8 cellular contexts compared by ENCODE assay signal in genomic region chr11:12044799-12045198, GRCh38. TPM values are rescaled to one million over a fixed set of nuclear protein-coding genes. Genes with fewer than 3 reads are reported as not detected.
DNase-seq lines count a peak whose midpoint lies in the region; ATAC-seq, FAIRE-seq and TF ChIP-seq lines count a peak whose summit lies in the region.
"Had no signal": no experiment of that assay in that cellular context is flagged by ENCODE, and none has a peak within 500 bp of the region (broad histone marks: within the 10 kb centered on the region; RNA-seq: fewer than 3 reads in every experiment).

No MANE protein-coding gene starts in this region.

- FAIRE-seq in GM12878 (lab: Jason Lieb, UNC) (no peak), pancreas (lab: Jason Lieb, UNC) (no peak)

- DNase-seq in IMR-90 (no peak), GM12878 (ENCODE audit: low read depth, low spot score) (no peak), lower lobe of right lung (no peak), NCI-H1105 (lab: John Stamatoyannopoulos, UW) (no peak), pancreas (no peak)
- DNase-seq in activated CD8-positive, alpha-beta memory T cell treated with anti-CD3 and anti-CD28 coated beads, Interleukin-2, amount 50 U/mL, for 4 hours: no peak

- peak overlapping the region; percentile 81 for H2BK15ac ChIP-seq in IMR-90 (ENCODE audit: low read depth, low read length)

- H3K4me3 ChIP-seq in IMR-90 (ENCODE audit: insufficient read depth, low read depth, low read length): no peak overlapping the region
- no peak overlapping the region for H3K4me3 ChIP-seq in GM12878
- H3K4me3 ChIP-seq in lower lobe of right lung: no peak overlapping the region
- H3K4me3 ChIP-seq in thymus (ENCODE audit: low read length): no peak overlapping the region
- no peak overlapping the region for H3K4me3 ChIP-seq in pancreas

- no CpG with 5 or more reads among the region's 8 CpGs for WGBS in IMR-90 (ENCODE audit: extremely low coverage in 2 of 2, insufficient read length in 1 of 2), 2 experiments
- WGBS in GM12878 (ENCODE audit: insufficient coverage, insufficient replicate concordance, low lambda C conversion rate, missing lambda C conversion rate): 34% methylated on average over 8 of the region's 8 CpGs
- 92% methylated on average over 8 of the region's 8 CpGs for WGBS in thymus
- 68 to 72% methylated on average over 8 of the region's 8 CpGs for WGBS in pancreas, 2 donors

- peak overlapping the region; percentile 94 for H2BK20ac ChIP-seq in IMR-90 (ENCODE audit: low read depth, low read length)

- peak overlapping the region; percentile 34 for H4K5ac ChIP-seq in IMR-90 (ENCODE audit: low read depth, low read length)

- peak overlapping the region; percentile 89 for H2AFZ ChIP-seq in IMR-90 (replicated peaks; ENCODE audit: low read length, poor library complexity)
- H2AFZ ChIP-seq in GM12878 (ENCODE audit: control insufficient read depth, low read depth, low read length): peak overlapping the region; percentile 12; the same call in 1 of the 2 replicates

- H3K9ac ChIP-seq in IMR-90 (ENCODE audit: low read depth, low read length) (peak overlapping the region; percentile 66; the same call in 1 of the 2 replicates), GM12878 (ENCODE audit: control insufficient read depth, insufficient read depth, low read length) (no peak overlapping the region)

- H3K36me3 ChIP-seq in IMR-90 (ENCODE audit: control insufficient read depth, insufficient read depth, low read length) (no peaks in the 10 kb centered on the region), GM12878 (ENCODE audit: control insufficient read depth in 2 of 2, insufficient read depth in 2 of 2, low read length in 1 of 2) (no peaks in the 10 kb centered on the region), lower lobe of right lung (no peaks in the 10 kb centered on the region), thymus (ENCODE audit: control insufficient read depth, insufficient read depth) (no peaks in the 10 kb centered on the region), pancreas (no peaks in the 10 kb centered on the region)

- peak overlapping the region; percentile 70 for H3K18ac ChIP-seq in IMR-90 (ENCODE audit: low read depth, low read length)

- H3K4me2 ChIP-seq in IMR-90 (ENCODE audit: low read depth, low read length): peak overlapping the region; percentile 63; the same call in 1 of the 2 replicates
- H3K4me2 ChIP-seq in GM12878 (ENCODE audit: control insufficient read depth, insufficient read depth): no peak overlapping the region

- in situ Hi-C loops in IMR-90 (cut with MboI; ENCODE audit: low sequenced_read_pairs): loop anchor here (5.0 to 25.0 kb wide), 4 partner anchors 110 to 1007 kb away; no protein-coding TSS in a partner anchor
- in situ Hi-C loops in GM12878 (cut with MboI): loop anchor here (5.0 kb wide), 3 partner anchors 193 to 247 kb away; no protein-coding TSS in a partner anchor

- SMC1A ChIA-PET in GM12878 (lab: Charles Lee; ENCODE audit: uncharacterized antibody, unreplicated experiment): interaction anchor here (0.6 to 5.6 kb wide), 10 partner anchors 119 to 256 kb away, joined by 3 to 26 read pairs (median 3); no protein-coding TSS in a partner anchor

- POLR2A ChIA-PET in IMR-90 (lab: Charles Lee; ENCODE audit: unreplicated experiment): interaction anchor here (1.3 kb wide), 1 partner anchor 42 kb away, joined by 3 read pairs; no protein-coding TSS in a partner anchor
- POLR2A ChIA-PET in GM12878 (lab: Charles Lee): no interaction called here

- H4K91ac ChIP-seq in IMR-90 (ENCODE audit: insufficient read depth, low read depth, low read length): peak overlapping the region; percentile 95

- RAD21 ChIA-PET in GM12878 (lab: Charles Lee; ENCODE audit: unreplicated experiment): interaction anchor here (0.8 to 1.6 kb wide), 9 partner anchors 9 to 1236 kb away, joined by 3 to 12 read pairs (median 3); partner anchors contain the start of gene EIF4G2

- TF ChIP-seq RAD21 in IMR-90 (IDR thresholded peaks at IDR 0.05; ENCODE audit: low read length) (no peak), GM12878 (IDR thresholded peaks at IDR 0.05; ENCODE audit: insufficient read depth, low read depth, low read length) (no peak)

- dilution Hi-C loops in IMR-90 (cut with HindIII; ENCODE audit: low sequenced_read_pairs, unreplicated experiment): no loop called here

- H3K79me1 ChIP-seq in IMR-90 (ENCODE audit: low read depth in 1 of 2, low read length in 2 of 2): peaks cover 11 to 44% of the 10 kb centered on the region in 2 experiments; a peak in 3 of 4 replicates

- CTCF ChIA-PET in IMR-90 (lab: Yijun Ruan, JAX) (interaction anchor here (0.8 to 1.3 kb wide), 6 partner anchors 9 to 246 kb away, joined by 3 to 13 read pairs (median 5); no protein-coding TSS in a partner anchor), GM12878 (lab: Yijun Ruan, JAX) (interaction anchor here (0.7 to 6.8 kb wide), 25 partner anchors 11 to 1117 kb away, joined by 3 to 214 read pairs (median 4); no protein-coding TSS in a partner anchor)

- H3K27me3 ChIP-seq in IMR-90 (ENCODE audit: control insufficient read depth, insufficient read depth, low read length): no peaks in the 10 kb centered on the region
- no peaks in the 10 kb centered on the region for H3K27me3 ChIP-seq in GM12878 (replicated peaks in 1 of 2; ENCODE audit: control insufficient read depth in 2 of 2, insufficient read depth in 2 of 2, low read length in 1 of 2)
- H3K27me3 ChIP-seq in lower lobe of right lung (ENCODE audit: low read depth): no peaks in the 10 kb centered on the region
- H3K27me3 ChIP-seq in thymus (ENCODE audit: control insufficient read depth, insufficient read depth): no peaks in the 10 kb centered on the region
- H3K27me3 ChIP-seq in pancreas: no peaks in the 10 kb centered on the region

- H3K9me1 ChIP-seq in IMR-90 (ENCODE audit: insufficient read depth, low read length): peaks cover 31% of the 10 kb centered on the region

- intact Hi-C loops in IMR-90 (cut with micrococcal nuclease): loop anchor here (1.0 to 5.0 kb wide), 5 partner anchors 39 to 245 kb away; no protein-coding TSS in a partner anchor
- intact Hi-C loops in GM12878 (cut with micrococcal nuclease; ENCODE audit: unreplicated experiment): loop anchor here (1.0 to 5.0 kb wide), 3 partner anchors 113 to 848 kb away; no protein-coding TSS in a partner anchor
- intact Hi-C loops in lower lobe of right lung (cut with DNase I): loop anchor here (10.0 kb wide), 1 partner anchor 240 kb away; no protein-coding TSS in a partner anchor
- intact Hi-C loops in pancreas (cut with DNase I): loop anchor here (5.0 to 10.0 kb wide), 4 partner anchors 107 to 250 kb away; no protein-coding TSS in a partner anchor

- H3K4me1 ChIP-seq in IMR-90 (ENCODE audit: control insufficient read depth, insufficient read depth, low read length) (peaks cover 22% of the 10 kb centered on the region), GM12878 (ENCODE audit: control insufficient read depth, insufficient read depth, low read length) (no peaks in the 10 kb centered on the region), lower lobe of right lung (peaks cover 27% of the 10 kb centered on the region), thymus (ENCODE audit: control insufficient read depth, insufficient read depth, low read length) (no peaks in the 10 kb centered on the region), pancreas (peaks cover 4 to 12% (median 5%) of the 10 kb centered on the region in 3 donors)

- H4K20me1 ChIP-seq in IMR-90 (ENCODE audit: insufficient read depth, low read length): no peaks in the 10 kb centered on the region; the same call in 1 of the 2 replicates
- no peaks in the 10 kb centered on the region for H4K20me1 ChIP-seq in GM12878 (ENCODE audit: control insufficient read depth, insufficient read depth)

- peak overlapping the region; percentile 84 to 92 for H4K8ac ChIP-seq in IMR-90 (ENCODE audit: low read depth in 2 of 2, low read length in 2 of 2)

- peak overlapping the region; percentile 67 for H3K23ac ChIP-seq in IMR-90 (ENCODE audit: low read depth, low read length)

- H2AK5ac ChIP-seq in IMR-90 (ENCODE audit: low read depth, low read length): peak overlapping the region; percentile 99

- TF ChIP-seq POLR2A in IMR-90 (IDR thresholded peaks at IDR 0.05; ENCODE audit: low read depth, low read length): no peak
- no peak for TF ChIP-seq POLR2A in GM12878 (IDR thresholded peaks at IDR 0.05; ENCODE audit: low read depth, low read length)

- no peaks in the 10 kb centered on the region for H3K79me2 ChIP-seq in GM12878 (ENCODE audit: control insufficient read depth, insufficient read depth, low read length)

- H2AK9ac ChIP-seq in IMR-90 (replicated peaks; ENCODE audit: low read depth, low read length, poor library complexity): peak overlapping the region; percentile 82

- ATAC-seq in IMR-90 (ENCODE audit: low read depth) (no peak), GM12878 (no peak), lower lobe of right lung (no peak), pancreas (no peak)

- H3K14ac ChIP-seq in IMR-90 (replicated peaks; ENCODE audit: low read depth, low read length): peak overlapping the region; percentile 90

- no peak for TF ChIP-seq CTCF in IMR-90 (conservative IDR thresholded peaks at IDR 0.05; ENCODE audit: low read depth, low read length)
- no peak for TF ChIP-seq CTCF in GM12878 (IDR thresholded peaks at IDR 0.05 in 2 of 3, conservative IDR thresholded peaks at IDR 0.05 in 1 of 3; ENCODE audit: control insufficient read depth in 2 of 3, extremely low read depth in 1 of 3, insufficient read depth in 1 of 3, low read depth in 3 of 3, low read length in 3 of 3)
- TF ChIP-seq CTCF in lower lobe of right lung (IDR thresholded peaks at IDR 0.05): no peak
- no peak for TF ChIP-seq CTCF in pancreas (IDR thresholded peaks at IDR 0.05)

- peak overlapping the region; percentile 96 for H2BK5ac ChIP-seq in IMR-90 (ENCODE audit: low read depth, low read length, poor library complexity, severe bottlenecking)

- H3K4ac ChIP-seq in IMR-90 (ENCODE audit: low read depth, low read length): peak overlapping the region; percentile 95

- H3K27ac ChIP-seq in IMR-90 (ENCODE audit: insufficient read depth, low read length) (peak overlapping the region; percentile 88), GM12878 (ENCODE audit: control insufficient read depth, insufficient read depth) (no peak overlapping the region), lower lobe of right lung (peak overlapping the region; percentile 77), thymus (ENCODE audit: low read depth) (peak overlapping the region; percentile 34), pancreas (peak overlapping the region in 1 of 4 donors; percentile 39)

- BruUV-seq in IMR-90 (replicated peaks; lab: Mats Ljungman, UMichigan) (no TSS peak), GM12878 (replicated peaks; lab: Mats Ljungman, UMichigan) (no TSS peak)

- H2BK120ac ChIP-seq in IMR-90 (ENCODE audit: low read depth, low read length): peak overlapping the region; percentile 97

- peak overlapping the region; percentile 84 for H3K56ac ChIP-seq in IMR-90 (ENCODE audit: extremely low read depth, insufficient read depth, low read length)

- H3K9me3 ChIP-seq in IMR-90 (ENCODE audit: control insufficient read depth, insufficient read depth, low read length) (no peaks in the 10 kb centered on the region), GM12878 (replicated peaks; ENCODE audit: control insufficient read depth, insufficient read depth, low read length) (no peaks in the 10 kb centered on the region; the same call in 2 of the 3 replicates), lower lobe of right lung (no peaks in the 10 kb centered on the region), thymus (ENCODE audit: control insufficient read depth) (no peaks in the 10 kb centered on the region), pancreas (no peaks in the 10 kb centered on the region)

- TF ChIP-seq EP300 in GM12878 (IDR thresholded peaks at IDR 0.05; ENCODE audit: borderline replicate concordance in 1 of 2, control insufficient read depth in 1 of 2, low read depth in 2 of 2, low read length in 2 of 2): no peak

RNA-seq across cellular contexts. Expression of gene DKK3, which starts 36.4 kb away (rescaled TPM):
- total RNA-seq in IMR-90 (2012; rRNA removed) (348 and 453 TPM in 2 replicates), GM12878 (2014; rRNA removed) (not detected in 2 replicates), GM12878 (2014; rRNA removed; fragmentation: Illumina TruSeq; extraction: Trizol) (not detected in 2 replicates), GM12878 (2021) (0.15 and 0.43 TPM in 2 replicates), lower lobe of right lung (111 TPM), pancreas (10 to 100 TPM in 1 of 6 donors, 1 to 10 TPM in 5; 3.9 to 10.5 (median 5.8) TPM)
- polyA plus RNA-seq in IMR-90 (2012; rRNA removed) (838 and 964 TPM in 2 replicates), GM12878 (2011; rRNA removed) (0.07 TPM in 1 of 2 replicates, not detected in the other), GM12878 (2014; fragmentation: Illumina TruSeq; extraction: Trizol) (not detected in 2 replicates), GM12878 (2014; fragmentation: Nextera tagmentation; extraction: Ambion mirVana) (not detected), GM12878 (2014; rRNA removed) (not detected in 2 replicates), GM12878 (2016; fragmentation: Nextera tagmentation; extraction: Ambion mirVana) (under 1 TPM in 1 of 2 experiments, not detected in 1; 0.16 TPM), thymus (12.8 TPM), pancreas (1 to 10 TPM; 2.7 to 9.1 TPM)
- polyA plus RNA-seq in IMR-90 (2012; cell fraction: cytosol; rRNA removed): 812 and 1,206 TPM in 2 replicates
- polyA plus RNA-seq in IMR-90 (2012; cell fraction: nucleus; rRNA removed; ENCODE audit: low replicate concordance): 383 and 412 TPM in 2 replicates
- total RNA-seq in GM12878 (2013; cell fraction: nucleolus; rRNA removed): not detected in 2 replicates
- polyA plus RNA-seq in GM12878 (2011; ENCODE audit: low read depth): not detected
- polyA plus RNA-seq in GM12878 (2011; cell fraction: cytosol; rRNA removed): not detected in 2 replicates
- polyA plus RNA-seq in GM12878 (2011; cell fraction: nucleus; rRNA removed): not detected in 2 replicates
- polyA plus RNA-seq in GM12878 (2012): not detected in 2 replicates
- 0.10 and 0.22 TPM in 2 replicates for polyA minus RNA-seq in GM12878 (2011; rRNA and poly(A)+ RNA removed)
- not detected in 2 replicates for polyA minus RNA-seq in GM12878 (2011; cell fraction: cytosol; rRNA and poly(A)+ RNA removed)
- polyA minus RNA-seq in GM12878 (2011; cell fraction: nucleus; rRNA and poly(A)+ RNA removed): not detected in 2 replicates
- total RNA-seq: activated CD4-positive, alpha-beta memory T cell treated with anti-CD3 and anti-CD28 coated beads, Interleukin-2, amount 10 ng/mL, durations not matched to agents 7 days and 5 days had no signal
